15 cellular contexts compared by ENCODE assay signal in the genomic region with DNA sequence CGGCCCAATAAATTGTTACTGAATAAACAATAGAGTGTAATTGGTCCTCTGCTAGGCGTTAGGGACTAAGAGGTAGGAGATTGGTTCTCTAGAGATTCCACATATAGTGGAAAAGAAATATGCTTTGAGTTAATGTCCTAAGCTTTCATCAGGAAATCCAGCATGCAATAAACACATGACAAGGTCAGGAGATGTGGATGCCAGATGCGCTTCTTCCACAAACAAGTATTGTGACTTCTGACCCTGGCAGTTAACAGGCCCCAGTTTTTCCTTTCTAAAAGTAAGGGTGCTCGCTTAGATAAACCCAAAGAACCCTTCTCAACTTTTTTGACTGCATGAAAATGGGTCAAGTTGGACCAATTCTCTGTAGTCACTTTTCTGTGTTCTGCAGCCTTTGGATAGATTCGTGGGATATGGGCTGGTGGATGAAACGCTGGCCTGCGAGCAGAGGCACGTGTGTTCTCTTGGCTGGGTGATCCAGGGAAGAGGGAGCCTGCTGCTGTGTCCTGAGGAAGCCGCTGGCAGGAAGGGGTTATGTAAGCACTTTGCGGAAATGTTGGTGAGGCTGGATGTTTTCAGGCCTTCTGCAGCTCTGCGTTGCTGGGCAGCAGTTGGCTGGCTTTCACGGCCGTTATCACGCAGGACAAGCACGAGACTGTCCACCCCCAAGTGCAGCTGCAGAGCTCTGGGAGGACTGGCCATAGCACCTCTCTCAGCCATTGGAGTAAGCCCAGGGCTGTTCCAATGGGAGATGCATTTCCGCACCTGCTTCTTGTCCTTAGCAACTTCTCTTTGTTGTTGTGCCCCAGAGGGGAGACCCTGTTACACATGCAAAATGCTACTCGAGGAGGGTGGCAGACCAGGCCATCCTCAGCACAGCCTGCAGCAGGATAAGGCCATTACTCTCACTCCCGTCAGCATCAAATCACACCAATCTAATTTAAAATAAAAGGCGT.
DNase-seq lines count a peak whose midpoint lies in the region; ATAC-seq and TF ChIP-seq lines count a peak whose summit lies in the region.
"Had no signal": no experiment of that assay in that cellular context is flagged by ENCODE, and none has a peak within 500 bp of the region (broad histone marks: within the 10 kb centered on the region; RNA-seq: fewer than 3 reads in every experiment).

No MANE protein-coding gene starts in this region.

- no peaks in the 10 kb centered on the region for H4K20me1 ChIP-seq in neural progenitor cell (ENCODE audit: low read depth)

- intact Hi-C loops in uterus (cut with DNase I; ENCODE audit: low total_unique reads): no loop called here

- H3K27ac ChIP-seq in neural progenitor cell (no peak overlapping the region), uterus (no peak overlapping the region)
- H3K27ac ChIP-seq: A549 had no signal

- H3K4me1 Mint-ChIP-seq in T-helper 2 cell treated with Interferon-gamma antibody and Interleukin-4, amounts not matched to agents 5 μg/mL and 100 μg/mL, for 36 hours (ENCODE audit: low read depth): peaks cover 12% of the 10 kb centered on the region
- peaks cover 19% of the 10 kb centered on the region for H3K4me1 Mint-ChIP-seq in neural progenitor cell

- H3K27ac Mint-ChIP-seq in T-helper 2 cell treated with Interferon-gamma antibody and Interleukin-4, amounts not matched to agents 5 μg/mL and 100 μg/mL, for 36 hours: peak overlapping the region; percentile 24
- peak overlapping the region; percentile 17 for H3K27ac Mint-ChIP-seq in neural progenitor cell
- H3K27ac Mint-ChIP-seq: activated CD8-positive, alpha-beta T cell treated with anti-CD3 and anti-CD28 coated beads, Interleukin-2, amount 10 ng/mL, durations not matched to agents 7 days and 5 days; IgD-negative memory B cell had no signal

- no peaks in the 10 kb centered on the region for H3K36me3 ChIP-seq in neural progenitor cell
- no peaks in the 10 kb centered on the region for H3K36me3 ChIP-seq in uterus

- H3K79me2 ChIP-seq in neural progenitor cell (ENCODE audit: low read depth): no peaks in the 10 kb centered on the region

- no peaks in the 10 kb centered on the region for H3K27me3 ChIP-seq in neural progenitor cell
- H3K27me3 ChIP-seq in uterus: no peaks in the 10 kb centered on the region

- peaks cover 4% of the 10 kb centered on the region for H3K4me1 ChIP-seq in neural progenitor cell
- H3K4me1 ChIP-seq in uterus: no peaks in the 10 kb centered on the region
- H3K4me1 ChIP-seq: A549 had no signal

- no peak overlapping the region for H3K4me2 ChIP-seq in neural progenitor cell
- H3K4me2 ChIP-seq: A549, SK-N-SH, smooth muscle cell had no signal

- peak overlapping the region; percentile 23 for H3K4me3 Mint-ChIP-seq in T-helper 2 cell treated with Interferon-gamma antibody and Interleukin-4, amounts not matched to agents 5 μg/mL and 100 μg/mL, for 36 hours
- no peak overlapping the region for H3K4me3 Mint-ChIP-seq in neural progenitor cell
- H3K4me3 Mint-ChIP-seq: central memory CD8-positive, alpha-beta T cell had no signal

- TF ChIP-seq CTCF in neural progenitor cell (IDR thresholded peaks at IDR 0.05) (no peak), uterus (IDR thresholded peaks at IDR 0.05) (no peak)

- H3K36me3 Mint-ChIP-seq in T-helper 2 cell treated with Interferon-gamma antibody and Interleukin-4, amounts not matched to agents 5 μg/mL and 100 μg/mL, for 36 hours (ENCODE audit: low read depth): no peaks in the 10 kb centered on the region
- H3K36me3 Mint-ChIP-seq in neural progenitor cell: no peaks in the 10 kb centered on the region
- H3K36me3 Mint-ChIP-seq: IgD-negative memory B cell had no signal

- ATAC-seq in HG03521 (IDR thresholded peaks at IDR 0.05; ENCODE audit: unreplicated experiment) (no peak), GM21360 (IDR thresholded peaks at IDR 0.05; ENCODE audit: unreplicated experiment) (no peak)
- ATAC-seq: A549; activated CD8-positive, alpha-beta T cell treated with anti-CD3 and anti-CD28 coated beads, Interleukin-2, amount 10 ng/mL, durations not matched to agents 7 days and 5 days had no signal

- H2AFZ ChIP-seq in neural progenitor cell (replicated peaks): peak overlapping the region; percentile 48

- no peak for TF ChIP-seq POLR2A in uterus (IDR thresholded peaks at IDR 0.05)

- H3F3A ChIP-seq in neural progenitor cell (ENCODE audit: low read depth): no peaks in the 10 kb centered on the region

- H3K27me3 Mint-ChIP-seq in T-helper 2 cell treated with Interferon-gamma antibody and Interleukin-4, amounts not matched to agents 5 μg/mL and 100 μg/mL, for 36 hours (ENCODE audit: low read depth): peaks cover 14% of the 10 kb centered on the region
- H3K27me3 Mint-ChIP-seq in neural progenitor cell (ENCODE audit: insufficient read depth, low read depth): no peaks in the 10 kb centered on the region

- H3K9ac ChIP-seq in neural progenitor cell: no peak overlapping the region
- H3K9ac ChIP-seq: SK-N-SH had no signal

- no peak for DNase-seq in T-helper 2 cell treated with Interferon-gamma antibody and Interleukin-4, amounts not matched to agents 5 μg/mL and 100 μg/mL, for 36 hours (ENCODE audit: low spot score)
- no peak for DNase-seq in T-helper 2 cell
- DNase-seq in globus pallidus (ENCODE audit: low spot score): peak; percentile 69
- DNase-seq in neural progenitor cell (ENCODE audit: low spot score): peak; percentile 7
- DNase-seq in uterus: peak; percentile 36 to 53
- DNase-seq in HCEC 1CT: no peak
- DNase-seq: activated CD8-positive, alpha-beta T cell treated with anti-CD3 and anti-CD28 coated beads, Interleukin-2, amount 10 ng/mL, durations not matched to agents 7 days and 5 days; NCI-H510A; SK-N-SH had no signal

- H3K4me3 ChIP-seq in neural progenitor cell: no peak overlapping the region
- H3K4me3 ChIP-seq in uterus: no peak overlapping the region
- H3K4me3 ChIP-seq: A549, smooth muscle cell had no signal

- H3K9me3 Mint-ChIP-seq in T-helper 2 cell treated with Interferon-gamma antibody and Interleukin-4, amounts not matched to agents 5 μg/mL and 100 μg/mL, for 36 hours: no peaks in the 10 kb centered on the region
- H3K9me3 Mint-ChIP-seq in neural progenitor cell: no peaks in the 10 kb centered on the region
- H3K9me3 Mint-ChIP-seq: central memory CD8-positive, alpha-beta T cell; IgD-negative memory B cell had no signal

- no peaks in the 10 kb centered on the region for H3K9me3 ChIP-seq in neural progenitor cell (ENCODE audit: low read depth)
- no peaks in the 10 kb centered on the region for H3K9me3 ChIP-seq in uterus
- H3K9me3 ChIP-seq: A549, SK-N-SH had no signal

Comparison
In these comparisons a context has a peak if more than half of its experiments do, and no peak if none do; other contexts are left out.
1. DNase-seq: peak in globus pallidus (single experiment), neural progenitor cell (single experiment) and uterus (2 of 2); none in T-helper 2 cell treated with Interferon-gamma antibody and Interleukin-4, amounts not matched to agents 5 μg/mL and 100 μg/mL, for 36 hours (single experiment), T-helper 2 cell (0 of 5) and HCEC 1CT (single experiment).